In genomic region chr10:13231808-13232207, GRCh38 we compare ENCODE assay signal across 27 cellular contexts. TPM values are rescaled to one million over a fixed set of nuclear protein-coding genes. Genes with fewer than 3 reads are reported as not detected.
"Had no signal": no experiment of that assay in that cellular context is flagged by ENCODE, and none has a peak within 500 bp of the region (broad histone marks: within the 10 kb centered on the region; RNA-seq: fewer than 3 reads in every experiment).

No MANE protein-coding gene starts in this region.

- H3K27ac Mint-ChIP-seq: naive thymus-derived CD4-positive, alpha-beta T cell; nephron progenitor cell; stimulated activated memory B cell treated with anti-CD40 and anti-IgM and Interleukin-4, amounts not matched to agents 10 μg/mL and 1 μg/mL and 100 μg/mL, for 72 hours; stimulated activated naive CD8-positive, alpha-beta T cell treated with anti-CD3 and anti-CD28 coated beads, Interleukin-15, Interleukin-2, amounts not matched to agents 100 ng/mL and 50 ng/mL, for 24 hours had no signal

- H3K27me3 ChIP-seq: gastrocnemius medialis, upper lobe of left lung had no signal

- FAIRE-seq: colon, islet of Langerhans had no signal

- H3K27me3 Mint-ChIP-seq: stimulated activated naive CD8-positive, alpha-beta T cell treated with anti-CD3 and anti-CD28 coated beads, Interleukin-15, Interleukin-2, amounts not matched to agents 100 ng/mL and 50 ng/mL, for 24 hours had no signal

- H3K9me3 ChIP-seq: esophagus muscularis mucosa, gastrocnemius medialis, heart right ventricle, spleen, tibial artery, upper lobe of left lung had no signal

- H3K4me3 Mint-ChIP-seq: naive thymus-derived CD4-positive, alpha-beta T cell; nephron progenitor cell; stimulated activated memory B cell treated with anti-CD40 and anti-IgM and Interleukin-4, amounts not matched to agents 10 μg/mL and 1 μg/mL and 100 μg/mL, for 72 hours; stimulated activated naive CD8-positive, alpha-beta T cell treated with anti-CD3 and anti-CD28 coated beads, Interleukin-15, Interleukin-2, amounts not matched to agents 100 ng/mL and 50 ng/mL, for 24 hours had no signal

- H3K9me3 Mint-ChIP-seq: naive thymus-derived CD4-positive, alpha-beta T cell; nephron progenitor cell; stimulated activated memory B cell treated with anti-CD40 and anti-IgM and Interleukin-4, amounts not matched to agents 10 μg/mL and 1 μg/mL and 100 μg/mL, for 72 hours; stimulated activated naive CD8-positive, alpha-beta T cell treated with anti-CD3 and anti-CD28 coated beads, Interleukin-15, Interleukin-2, amounts not matched to agents 100 ng/mL and 50 ng/mL, for 24 hours had no signal

- H3K36me3 ChIP-seq: esophagus muscularis mucosa, gastrocnemius medialis, heart right ventricle, spleen, tibial artery, upper lobe of left lung had no signal

- H3K27ac ChIP-seq: esophagus muscularis mucosa, gastrocnemius medialis, heart right ventricle, spleen, tibial artery, upper lobe of left lung had no signal

- H3K36me3 Mint-ChIP-seq: naive thymus-derived CD4-positive, alpha-beta T cell; stimulated activated memory B cell treated with anti-CD40 and anti-IgM and Interleukin-4, amounts not matched to agents 10 μg/mL and 1 μg/mL and 100 μg/mL, for 72 hours had no signal

- H3K4me1 ChIP-seq: esophagus muscularis mucosa, gastrocnemius medialis, heart right ventricle, spleen, upper lobe of left lung had no signal

- H3K4me3 ChIP-seq: esophagus muscularis mucosa, gastrocnemius medialis, heart right ventricle, spleen, tibial artery, upper lobe of left lung had no signal

- H3K4me1 Mint-ChIP-seq: naive thymus-derived CD4-positive, alpha-beta T cell; stimulated activated memory B cell treated with anti-CD40 and anti-IgM and Interleukin-4, amounts not matched to agents 10 μg/mL and 1 μg/mL and 100 μg/mL, for 72 hours had no signal

- ATAC-seq: gastrocnemius medialis; heart right ventricle; naive thymus-derived CD4-positive, alpha-beta T cell; sciatic nerve; stimulated activated memory B cell treated with anti-CD40 and anti-IgM and Interleukin-4, amounts not matched to agents 10 μg/mL and 1 μg/mL and 100 μg/mL, for 72 hours had no signal

- DNase-seq: dermis blood vessel endothelial cell; gastrocnemius medialis; heart right ventricle; hypothalamus; kidney glomerular epithelial cell; mesendoderm; naive thymus-derived CD4-positive, alpha-beta T cell; nephron progenitor cell; spleen; stimulated activated CD4-positive, alpha-beta T cell treated with anti-CD3 and anti-CD28 coated beads, Interleukin-15, amount 100 ng/mL, for 24 hours; stimulated activated CD4-positive, alpha-beta T cell treated with anti-CD3 and anti-CD28 coated beads, Interleukin-1b, Interleukin-23, amount 100 ng/mL, for 48 hours; stimulated activated CD4-positive, alpha-beta T cell treated with anti-CD3 and anti-CD28 coated beads, Interleukin-4, amount 100 ng/mL, for 24 hours; tibial artery; upper lobe of left lung had no signal

RNA-seq across cellular contexts. Expression of gene UCMA, which starts 2.4 kb away (rescaled TPM):
- total RNA-seq: dermis blood vessel endothelial cell; esophagus muscularis mucosa; fibroblast of villous mesenchyme; gastrocnemius medialis; heart right ventricle; liver; lung microvascular endothelial cell; mononuclear cell; naive thymus-derived CD4-positive, alpha-beta T cell; omental fat pad; pulmonary artery endothelial cell; sciatic nerve; spleen; temporal lobe; upper lobe of left lung had no signal
- polyA plus RNA-seq: heart right ventricle; liver; naive thymus-derived CD4-positive, alpha-beta T cell; spleen had no signal
